ENCODE assay signal across 2 cellular contexts in genomic region chr1:186664217-186664616, GRCh38. TPM values are rescaled to one million over a fixed set of nuclear protein-coding genes. Genes with fewer than 3 reads are reported as not detected.
"Had no signal": no experiment of that assay in that cellular context is flagged by ENCODE, and none has a peak within 500 bp of the region (broad histone marks: within the 10 kb centered on the region; RNA-seq: fewer than 3 reads in every experiment).

No MANE protein-coding gene starts in this region.

RNA-seq across cellular contexts. Expression of gene PTGS2, which starts 16.0 kb away (rescaled TPM):
- total RNA-seq: myocyte had no signal
- polyA plus RNA-seq: naive thymus-derived CD4-positive, alpha-beta T cell had no signal
